In genomic region chr4:135497563-135498152, GRCh38 we compare ENCODE assay signal across 18 cellular contexts.
"Had no signal": no experiment of that assay in that cellular context is flagged by ENCODE, and none has a peak within 500 bp of the region (broad histone marks: within the 10 kb centered on the region; RNA-seq: fewer than 3 reads in every experiment).

No MANE protein-coding gene starts in this region.

- DNase-seq: dermis blood vessel endothelial cell; erythroblast; foreskin melanocyte; heart left ventricle; hippocampal formation; kidney glomerular epithelial cell; mucosa of descending colon; naive thymus-derived CD8-positive, alpha-beta T cell; small intestine; stimulated activated CD4-positive, alpha-beta T cell treated with anti-CD3 and anti-CD28 coated beads, Interleukin-12 subunit alpha, Interleukin-12 subunit beta, amount 100 ng/mL, for 4 hours; stimulated activated naive CD4-positive, alpha-beta T cell; stomach; substantia nigra; transverse colon had no signal

- H3K9me3 ChIP-seq: heart left ventricle, mucosa of descending colon, right atrium auricular region, stomach, thoracic aorta, transverse colon had no signal

- H3K4me1 ChIP-seq: heart left ventricle, right atrium auricular region, stomach, transverse colon had no signal

- H3K36me3 ChIP-seq: heart left ventricle, right atrium auricular region, stomach, thoracic aorta, transverse colon had no signal

- H3K4me3 ChIP-seq: heart left ventricle, mucosa of descending colon, right atrium auricular region, stomach, thoracic aorta, transverse colon had no signal

- H3K27ac ChIP-seq: heart left ventricle, right atrium auricular region, stomach, thoracic aorta, transverse colon had no signal

- FAIRE-seq: colon, islet of Langerhans, small intestine had no signal

- H3K27me3 ChIP-seq: heart left ventricle, right atrium auricular region, stomach, transverse colon had no signal

- ATAC-seq: heart left ventricle; mucosa of descending colon; naive thymus-derived CD8-positive, alpha-beta T cell had no signal
